ENCODE assay signal across 26 cellular contexts in the genomic region with DNA sequence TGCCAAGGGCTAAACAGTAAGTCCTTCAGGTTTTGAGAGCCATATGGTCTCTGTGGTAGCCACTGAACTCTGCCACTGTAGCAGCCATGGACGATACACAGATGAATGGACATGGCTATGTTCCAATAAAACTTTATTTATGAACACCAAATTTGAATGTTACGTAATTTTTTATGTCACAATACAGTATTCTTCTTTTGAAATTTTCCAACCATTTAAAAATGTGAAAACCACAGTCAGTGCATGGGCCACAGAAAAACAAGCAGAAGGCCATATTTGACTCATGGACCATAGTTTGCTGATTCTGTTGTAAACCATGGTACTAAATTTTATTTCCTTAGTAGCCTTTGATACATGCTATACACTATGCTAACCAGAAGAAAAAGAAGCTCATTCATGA.
A peak's percentile ranks its signal among the peaks of the same experiment; 100 is the strongest.
DNase-seq lines count a peak whose midpoint lies in the region; ATAC-seq and TF ChIP-seq lines count a peak whose summit lies in the region.
"Had no signal": no experiment of that assay in that cellular context is flagged by ENCODE, and none has a peak within 500 bp of the region (broad histone marks: within the 10 kb centered on the region; RNA-seq: fewer than 3 reads in every experiment).

No MANE protein-coding gene starts in this region.

- no peak overlapping the region for H2AFZ ChIP-seq in mammary epithelial cell (ENCODE audit: low read depth, low read length)

- H3K36me3 ChIP-seq in mammary epithelial cell (ENCODE audit: insufficient read depth, low read length) (no peaks in the 10 kb centered on the region), breast epithelium (no peaks in the 10 kb centered on the region)
- H3K36me3 ChIP-seq: gastrocnemius medialis, pancreas, right atrium auricular region, stomach, transverse colon had no signal

- 39% methylated on average over 2 of the region's 2 CpGs for WGBS in mammary epithelial cell (ENCODE audit: low coverage, missing lambda C conversion rate)

- no peak overlapping the region for H3K9ac ChIP-seq in mammary epithelial cell (ENCODE audit: insufficient read depth, low read length)

- no peaks in the 10 kb centered on the region for H3K79me2 ChIP-seq in mammary epithelial cell (ENCODE audit: insufficient read depth, low read length)

- CTCF ChIA-PET in mammary epithelial cell (lab: Charles Lee; ENCODE audit: low non-redundant PET): no interaction called here
- CTCF ChIA-PET in activated naive CD4-positive, alpha-beta T cell treated with anti-CD3 and anti-CD28 coated beads, Interleukin-2, amount 10 ng/mL, durations not matched to agents 7 days and 5 days (lab: Charles Lee): no interaction called here

- ATAC-seq in left lobe of liver: no peak
- ATAC-seq: activated naive CD8-positive, alpha-beta T cell treated with anti-CD3 and anti-CD28 coated beads, Interleukin-2, amount 50 U/mL, for 24 hours; gastrocnemius medialis; pancreas had no signal

- H3K27me3 ChIP-seq in mammary epithelial cell (ENCODE audit: insufficient read depth, low read length) (no peaks in the 10 kb centered on the region), breast epithelium (no peaks in the 10 kb centered on the region)
- H3K27me3 ChIP-seq: gastrocnemius medialis, pancreas, right atrium auricular region, stomach, transverse colon had no signal

- no peaks in the 10 kb centered on the region for H3K4me1 Mint-ChIP-seq in activated naive CD4-positive, alpha-beta T cell treated with anti-CD3 and anti-CD28 coated beads, Interleukin-2, amount 10 ng/mL, durations not matched to agents 7 days and 5 days
- H3K4me1 Mint-ChIP-seq: activated B cell treated with CpG ODN at 0.5 μM for 24 hours; activated naive CD8-positive, alpha-beta T cell treated with anti-CD3 and anti-CD28 coated beads, Interleukin-2, amount 50 U/mL, for 24 hours; nephron progenitor cell had no signal

- DNase-seq in mammary epithelial cell: peak; percentile 12
- DNase-seq in breast epithelium (ENCODE audit: low spot score in 2 of 2): no peak
- peak; percentile 33 for DNase-seq in SK-MEL-5 (ENCODE audit: low read depth, low spot score)
- peak; percentile 55 for DNase-seq in fibroblast of mammary gland (ENCODE audit: low read depth)
- no peak for DNase-seq in cortex of kidney (lab: John Stamatoyannopoulos, UW)
- no peak for DNase-seq in activated naive CD4-positive, alpha-beta T cell treated with anti-CD3 and anti-CD28 coated beads, Interleukin-2, amount 10 ng/mL, durations not matched to agents 7 days and 5 days
- no peak for DNase-seq in activated T-cell treated with anti-CD3 and anti-CD28 coated beads, Interleukin-2, amount 50 U/mL, for 1 hour
- no peak for DNase-seq in left lobe of liver (ENCODE audit: low spot score)
- DNase-seq: activated B cell treated with CpG ODN at 0.5 μM for 24 hours; activated CD4-positive, alpha-beta memory T cell treated with anti-CD3 and anti-CD28 coated beads for 36 hours; activated effector memory CD4-positive, alpha-beta T cell treated with anti-CD3 and anti-CD28 coated beads, Interleukin-2, amount 50 U/mL, for 16 hours; activated naive CD8-positive, alpha-beta T cell treated with anti-CD3 and anti-CD28 coated beads, Interleukin-2, amount 50 U/mL, for 24 hours; DMS 273 treated with DMSO at 0.1 percent for 48 hours; gastrocnemius medialis; HFFc6; hypothalamus; NCI-H1105 treated with DMSO at 0.1 percent for 48 hours; NCI-H2081; NCI-H446 treated with DMSO at 0.1 percent for 48 hours; nephron progenitor cell; pancreas; stomach; transverse colon had no signal

- no peaks in the 10 kb centered on the region for H4K20me1 ChIP-seq in mammary epithelial cell (ENCODE audit: insufficient read depth, low read length)

- no peaks in the 10 kb centered on the region for H3K36me3 Mint-ChIP-seq in activated naive CD4-positive, alpha-beta T cell treated with anti-CD3 and anti-CD28 coated beads, Interleukin-2, amount 10 ng/mL, durations not matched to agents 7 days and 5 days
- H3K36me3 Mint-ChIP-seq: activated CD4-positive, alpha-beta memory T cell treated with anti-CD3 and anti-CD28 coated beads for 36 hours had no signal

- BruUV-seq in mammary epithelial cell (replicated peaks; lab: Mats Ljungman, UMichigan): no TSS peak

- no peak overlapping the region for H3K4me3 Mint-ChIP-seq in activated naive CD4-positive, alpha-beta T cell treated with anti-CD3 and anti-CD28 coated beads, Interleukin-2, amount 10 ng/mL, durations not matched to agents 7 days and 5 days
- H3K4me3 Mint-ChIP-seq: activated B cell treated with CpG ODN at 0.5 μM for 24 hours; activated CD4-positive, alpha-beta memory T cell treated with anti-CD3 and anti-CD28 coated beads for 36 hours; activated naive CD8-positive, alpha-beta T cell treated with anti-CD3 and anti-CD28 coated beads, Interleukin-2, amount 50 U/mL, for 24 hours; HFFc6; nephron progenitor cell had no signal

- H3K9me3 ChIP-seq in mammary epithelial cell (replicated peaks; ENCODE audit: insufficient read depth, low read length) (no peaks in the 10 kb centered on the region), breast epithelium (no peaks in the 10 kb centered on the region)
- H3K9me3 ChIP-seq: gastrocnemius medialis, pancreas, right atrium auricular region, transverse colon had no signal

- TF ChIP-seq POLR2A in breast epithelium (IDR thresholded peaks at IDR 0.05): no peak

- no peak overlapping the region for H3K27ac Mint-ChIP-seq in activated naive CD4-positive, alpha-beta T cell treated with anti-CD3 and anti-CD28 coated beads, Interleukin-2, amount 10 ng/mL, durations not matched to agents 7 days and 5 days
- H3K27ac Mint-ChIP-seq: activated B cell treated with CpG ODN at 0.5 μM for 24 hours; activated CD4-positive, alpha-beta memory T cell treated with anti-CD3 and anti-CD28 coated beads for 36 hours; activated naive CD8-positive, alpha-beta T cell treated with anti-CD3 and anti-CD28 coated beads, Interleukin-2, amount 50 U/mL, for 24 hours; HFFc6; nephron progenitor cell had no signal

- H3K27me3 Mint-ChIP-seq in activated naive CD4-positive, alpha-beta T cell treated with anti-CD3 and anti-CD28 coated beads, Interleukin-2, amount 10 ng/mL, durations not matched to agents 7 days and 5 days: no peaks in the 10 kb centered on the region
- H3K27me3 Mint-ChIP-seq: activated B cell treated with CpG ODN at 0.5 μM for 24 hours; activated CD4-positive, alpha-beta memory T cell treated with anti-CD3 and anti-CD28 coated beads for 36 hours had no signal

- dilution Hi-C loops in mammary epithelial cell (cut with HindIII; ENCODE audit: low sequenced_read_pairs): no loop called here

- intact Hi-C loops in mammary epithelial cell (cut with micrococcal nuclease): no loop called here
- intact Hi-C loops in breast epithelium (cut with DNase I; ENCODE audit: low total_unique reads): no loop called here

- no peak overlapping the region for H3K4me3 ChIP-seq in mammary epithelial cell (replicated peaks in 1 of 3; ENCODE audit: insufficient read depth in 1 of 3, low read depth in 2 of 3, low read length in 3 of 3)
- H3K4me3 ChIP-seq in breast epithelium: no peak overlapping the region
- no peak overlapping the region for H3K4me3 ChIP-seq in fibroblast of mammary gland (ENCODE audit: control insufficient read depth, low read depth, low read length)
- H3K4me3 ChIP-seq: gastrocnemius medialis, pancreas, right atrium auricular region, SK-N-MC, stomach, transverse colon had no signal

- H3K27ac ChIP-seq in mammary epithelial cell (ENCODE audit: insufficient read depth, low read depth, low read length) (no peak overlapping the region), breast epithelium (no peak overlapping the region)
- H3K27ac ChIP-seq: C4-2B, gastrocnemius medialis, pancreas, right atrium auricular region, SK-N-MC, stomach, transverse colon had no signal

- in situ Hi-C loops in mammary epithelial cell (cut with MboI; ENCODE audit: low sequenced_read_pairs in 2 of 2) (no loop called here), SK-MEL-5 (cut with HindIII; ENCODE audit: low pct_unique_long_range_greater_than_20kb, low sequenced_read_pairs) (no loop called here)

- no peak for TF ChIP-seq CTCF in mammary epithelial cell (conservative IDR thresholded peaks at IDR 0.05 in 1 of 2, IDR thresholded peaks at IDR 0.05 in 1 of 2; ENCODE audit: extremely low read depth in 1 of 2, insufficient read depth in 1 of 2, low read depth in 1 of 2, low read length in 2 of 2)
- no peak for TF ChIP-seq CTCF in breast epithelium (IDR thresholded peaks at IDR 0.05)
- TF ChIP-seq CTCF in fibroblast of mammary gland (conservative IDR thresholded peaks at IDR 0.05; ENCODE audit: control insufficient read depth, insufficient read depth, low read depth, low read length): no peak

- H3K4me2 ChIP-seq in mammary epithelial cell (ENCODE audit: insufficient read depth, low read depth, low read length): peak overlapping the region; percentile 16

- H3K4me1 ChIP-seq in mammary epithelial cell (ENCODE audit: insufficient read depth, low read length) (peaks cover 25% of the 10 kb centered on the region), breast epithelium (no peaks in the 10 kb centered on the region)
- H3K4me1 ChIP-seq: gastrocnemius medialis, pancreas, right atrium auricular region, stomach, transverse colon had no signal

- peaks cover 5% of the 10 kb centered on the region for H3K9me3 Mint-ChIP-seq in activated naive CD4-positive, alpha-beta T cell treated with anti-CD3 and anti-CD28 coated beads, Interleukin-2, amount 10 ng/mL, durations not matched to agents 7 days and 5 days

Comparison
In these comparisons a context has a peak if more than half of its experiments do, and no peak if none do; other contexts are left out.
1. DNase-seq: peak in mammary epithelial cell (single experiment), SK-MEL-5 (single experiment) and fibroblast of mammary gland (single experiment); none in breast epithelium (0 of 2), cortex of kidney (single experiment), activated naive CD4-positive, alpha-beta T cell treated with anti-CD3 and anti-CD28 coated beads, Interleukin-2, amount 10 ng/mL, durations not matched to agents 7 days and 5 days (single experiment), activated T-cell treated with anti-CD3 and anti-CD28 coated beads, Interleukin-2, amount 50 U/mL, for 1 hour (single experiment) and left lobe of liver (single experiment).